Comparison of ENCODE assay signal across 17 cellular contexts in genomic region chr6:97459535-97459934, GRCh38.
A peak's percentile ranks its signal among the peaks of the same experiment; 100 is the strongest.
DNase-seq lines count a peak whose midpoint lies in the region; ATAC-seq and TF ChIP-seq lines count a peak whose summit lies in the region.
"Had no signal": no experiment of that assay in that cellular context is flagged by ENCODE, and none has a peak within 500 bp of the region (broad histone marks: within the 10 kb centered on the region; RNA-seq: fewer than 3 reads in every experiment).

No MANE protein-coding gene starts in this region.

- H3K36me3 ChIP-seq in A673 (ENCODE audit: insufficient read depth, low read length, poor library complexity, severe bottlenecking) (no peaks in the 10 kb centered on the region), SK-N-MC (ENCODE audit: insufficient read depth, low read length) (no peaks in the 10 kb centered on the region)
- H3K36me3 ChIP-seq: BLaER1 treated with 17β-estradiol and CSF1 and Interleukin-3, amounts not matched to agents 10 nM and 100 nM had no signal

- no peak for TF ChIP-seq CTCF in A673 (conservative IDR thresholded peaks at IDR 0.05; ENCODE audit: low read depth, low read length)
- no peak for TF ChIP-seq CTCF in brain (conservative IDR thresholded peaks at IDR 0.05)
- no peak for TF ChIP-seq CTCF in progenitor cell of endocrine pancreas (IDR thresholded peaks at IDR 0.05; ENCODE audit: unreplicated experiment)

- H3K4me3 ChIP-seq in A673 (ENCODE audit: low read depth, low read length, poor library complexity, severe bottlenecking), result no peak overlapping the region
- H3K4me3 ChIP-seq in SK-N-MC, result no peak overlapping the region
- H3K4me3 ChIP-seq: BLaER1 treated with 17β-estradiol and CSF1 and Interleukin-3, amounts not matched to agents 10 nM and 100 nM had no signal

- H3K4me3 Mint-ChIP-seq in brain (peak overlapping the region in 2 of 5 experiments; percentile 65 to 82), progenitor cell of endocrine pancreas (ENCODE audit: low read depth) (no peak overlapping the region)
- H3K4me3 Mint-ChIP-seq: B cell; CD4-positive, alpha-beta T cell; CD8-positive, alpha-beta T cell had no signal

- intact Hi-C loops in A673 (cut with micrococcal nuclease; ENCODE audit: unreplicated experiment), result no loop called here

- H3K9me3 ChIP-seq in A673 (ENCODE audit: low read depth, low read length, poor library complexity, severe bottlenecking) (no peaks in the 10 kb centered on the region), SK-N-MC (ENCODE audit: low read depth, low read length) (no peaks in the 10 kb centered on the region)
- H3K9me3 ChIP-seq: BLaER1 treated with 17β-estradiol and CSF1 and Interleukin-3, amounts not matched to agents 10 nM and 100 nM; Caco-2 had no signal

- peak overlapping the region; percentile 94 for H3K27ac ChIP-seq in A673 (ENCODE audit: low read depth, low read length, poor library complexity, severe bottlenecking)
- peak overlapping the region; percentile 79; the same call in 1 of the 2 replicates for H3K27ac ChIP-seq in SK-N-MC
- H3K27ac ChIP-seq: BLaER1 treated with 17β-estradiol and CSF1 and Interleukin-3, amounts not matched to agents 10 nM and 100 nM; C4-2B had no signal

- no peak overlapping the region for H3K9ac ChIP-seq in SK-N-MC (ENCODE audit: insufficient read length)
- H3K9ac ChIP-seq: BLaER1 treated with 17β-estradiol and CSF1 and Interleukin-3, amounts not matched to agents 10 nM and 100 nM had no signal

- CTCF ChIA-PET in A673 (lab: Charles Lee), result no interaction called here

- DNase-seq in A673 (ENCODE audit: low spot score) (no peak), SK-N-MC (ENCODE audit: low read depth, low spot score) (no peak), progenitor cell of endocrine pancreas (ENCODE audit: low spot score, unreplicated experiment) (no peak)
- DNase-seq in stimulated activated CD8-positive, alpha-beta memory T cell treated with anti-CD3 and anti-CD28 coated beads, Interleukin-4, amount 100 ng/mL, for 48 hours, result no peak
- DNase-seq: 8988T; AML-193; Caco-2; Calu3; CD4-positive, alpha-beta T cell; CD8-positive, alpha-beta T cell; DMS79 treated with DMSO at 0.1 percent for 48 hours; GF-D8 had no signal

- H3K9me3 Mint-ChIP-seq in brain, result no peaks in the 10 kb centered on the region
- no peaks in the 10 kb centered on the region for H3K9me3 Mint-ChIP-seq in progenitor cell of endocrine pancreas (ENCODE audit: low read depth)
- H3K9me3 Mint-ChIP-seq: CD4-positive, alpha-beta T cell; CD8-positive, alpha-beta T cell had no signal

- BruUV-seq in A673 (replicated peaks; lab: Mats Ljungman, UMichigan), result no TSS peak

- H3K27ac Mint-ChIP-seq in brain (peak overlapping the region in 3 of 5 experiments; percentile 70 to 97 (median 83)), progenitor cell of endocrine pancreas (no peak overlapping the region)
- H3K27ac Mint-ChIP-seq: B cell; CD4-positive, alpha-beta T cell; CD8-positive, alpha-beta T cell had no signal

- peaks cover 3% of the 10 kb centered on the region for H3K27me3 Mint-ChIP-seq in brain
- H3K27me3 Mint-ChIP-seq in progenitor cell of endocrine pancreas, result no peaks in the 10 kb centered on the region

- POLR2A ChIA-PET in A673 (lab: Charles Lee; ENCODE audit: low non-redundant PET), result no interaction called here

- no peaks in the 10 kb centered on the region for H3K27me3 ChIP-seq in A673 (replicated peaks; ENCODE audit: insufficient read depth, low read depth, low read length, poor library complexity)
- H3K27me3 ChIP-seq: BLaER1 treated with 17β-estradiol and CSF1 and Interleukin-3, amounts not matched to agents 10 nM and 100 nM had no signal

- no peaks in the 10 kb centered on the region for H3K36me3 Mint-ChIP-seq in brain
- no peaks in the 10 kb centered on the region for H3K36me3 Mint-ChIP-seq in progenitor cell of endocrine pancreas (ENCODE audit: insufficient read depth)
- H3K36me3 Mint-ChIP-seq: CD8-positive, alpha-beta T cell had no signal

- peaks cover 48% of the 10 kb centered on the region for H3K4me1 ChIP-seq in A673 (ENCODE audit: insufficient read depth, low read length, poor library complexity, severe bottlenecking)
- H3K4me1 ChIP-seq: Caco-2 had no signal

- H3K4me1 Mint-ChIP-seq in brain (peaks cover 44% of the 10 kb centered on the region), progenitor cell of endocrine pancreas (ENCODE audit: low read depth) (peaks cover 9% of the 10 kb centered on the region)
- H3K4me1 Mint-ChIP-seq: B cell had no signal

- ATAC-seq in HG02870 (IDR thresholded peaks at IDR 0.05; ENCODE audit: unreplicated experiment), result no peak
- ATAC-seq: CD8-positive, alpha-beta T cell had no signal
